Comparison of ENCODE assay signal across 29 cellular contexts in the genomic region with DNA sequence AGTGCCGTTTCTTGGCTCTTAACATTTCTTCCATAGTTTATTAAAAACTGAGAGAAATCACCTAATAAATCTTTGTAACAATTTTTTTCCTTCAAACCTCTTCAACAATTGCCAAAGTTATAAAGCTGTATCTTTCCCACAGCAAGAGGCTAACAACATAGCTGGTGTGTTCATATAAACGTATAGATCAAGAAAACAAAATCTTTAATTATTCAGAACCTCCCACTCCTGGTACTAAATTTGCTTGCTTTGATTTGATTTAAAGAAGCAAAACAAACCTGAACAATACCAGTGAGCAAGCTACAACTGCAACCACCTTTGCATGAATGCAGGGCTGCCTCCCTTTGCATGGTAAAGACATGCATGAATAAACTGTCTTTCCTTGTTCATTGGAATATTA.
"Had no signal": no experiment of that assay in that cellular context is flagged by ENCODE, and none has a peak within 500 bp of the region (broad histone marks: within the 10 kb centered on the region; RNA-seq: fewer than 3 reads in every experiment).

No MANE protein-coding gene starts in this region.

- DNase-seq: stimulated activated CD4-positive, alpha-beta T cell treated with anti-CD3 and anti-CD28 coated beads, Interleukin-2, amount 100 ng/mL, for 48 hours; stimulated activated CD4-positive, alpha-beta T cell treated with anti-CD3 and anti-CD28 coated beads, Interleukin-4, amount 100 ng/mL, for 1 hour; stimulated activated CD4-positive, alpha-beta T cell treated with anti-CD3 and anti-CD28 coated beads, Interleukin-4, amount 100 ng/mL, for 24 hours; stimulated activated CD4-positive, alpha-beta T cell treated with anti-CD3 and anti-CD28 coated beads, Interleukin-4, amount 100 ng/mL, for 4 hours; stimulated activated CD8-positive, alpha-beta memory T cell treated with anti-CD3 and anti-CD28 coated beads, Interleukin-4, amount 100 ng/mL, for 48 hours; stimulated activated naive B cell treated with anti-CD40 and anti-IgM and Interleukin-4, amounts not matched to agents 10 μg/mL and 1 μg/mL and 100 μg/mL, for 72 hours; stimulated activated naive CD4-positive, alpha-beta T cell; stimulated activated naive CD4-positive, alpha-beta T cell treated with Interleukin-2 at 50 U/mL for 16 hours; stimulated activated naive CD8-positive, alpha-beta T cell treated with anti-CD3 and anti-CD28 coated beads, Interleukin-15, amount 100 ng/mL, for 72 hours; stimulated activated naive CD8-positive, alpha-beta T cell treated with anti-CD3 and anti-CD28 coated beads, Interleukin-15, Interleukin-2, amounts not matched to agents 100 U/mL and 50 U/mL, for 24 hours; stomach; substantia nigra; testis; thyroid gland; tibial artery; transverse colon; trophoblast cell; upper lobe of left lung; upper lobe of right lung; uterus had no signal

- H3K36me3 ChIP-seq: stomach, suprapubic skin, thoracic aorta, thyroid gland, tibial artery, tibial nerve, transverse colon, upper lobe of left lung, upper lobe of right lung, uterus, vagina had no signal

- H3K9me3 Mint-ChIP-seq: stimulated activated effector memory CD8-positive, alpha-beta T cell treated with anti-CD3 and anti-CD28 coated beads, Interleukin-12 subunit alpha, Interleukin-12 subunit beta, amount 100 ng/mL, for 72 hours had no signal

- H3K4me1 ChIP-seq: suprapubic skin, testis, thyroid gland, tibial artery, transverse colon, uterus had no signal

- H3K4me1 Mint-ChIP-seq: stimulated activated memory B cell treated with anti-CD40 and anti-IgM and Interleukin-4, amounts not matched to agents 10 μg/mL and 1 μg/mL and 100 μg/mL, for 72 hours; stimulated activated naive B cell treated with anti-CD40 and anti-IgM and Interleukin-4, amounts not matched to agents 10 μg/mL and 1 μg/mL and 100 μg/mL, for 72 hours; stimulated activated naive CD8-positive, alpha-beta T cell treated with anti-CD3 and anti-CD28 coated beads, Interleukin-15, amount 100 ng/mL, for 72 hours had no signal

- H3K9me3 ChIP-seq: stomach, suprapubic skin, testis, thoracic aorta, thyroid gland, tibial artery, transverse colon, upper lobe of left lung, upper lobe of right lung, uterus, vagina had no signal

- H3K36me3 Mint-ChIP-seq: stimulated activated effector memory CD8-positive, alpha-beta T cell treated with anti-CD3 and anti-CD28 coated beads, Interleukin-12 subunit alpha, Interleukin-12 subunit beta, amount 100 ng/mL, for 72 hours; stimulated activated memory B cell treated with anti-CD40 and anti-IgM and Interleukin-4, amounts not matched to agents 10 μg/mL and 1 μg/mL and 100 μg/mL, for 72 hours; stimulated activated naive B cell treated with anti-CD40 and anti-IgM and Interleukin-4, amounts not matched to agents 10 μg/mL and 1 μg/mL and 100 μg/mL, for 72 hours had no signal

- H3K4me3 ChIP-seq: stomach, suprapubic skin, testis, thoracic aorta, thyroid gland, tibial artery, tibial nerve, transverse colon, upper lobe of left lung, upper lobe of right lung, uterus, vagina had no signal

- H3K4me3 Mint-ChIP-seq: stimulated activated effector memory CD8-positive, alpha-beta T cell treated with anti-CD3 and anti-CD28 coated beads, Interleukin-12 subunit alpha, Interleukin-12 subunit beta, amount 100 ng/mL, for 72 hours; stimulated activated memory B cell treated with anti-CD40 and anti-IgM and Interleukin-4, amounts not matched to agents 10 μg/mL and 1 μg/mL and 100 μg/mL, for 72 hours; stimulated activated naive B cell treated with anti-CD40 and anti-IgM and Interleukin-4, amounts not matched to agents 10 μg/mL and 1 μg/mL and 100 μg/mL, for 72 hours; stimulated activated naive CD8-positive, alpha-beta T cell treated with anti-CD3 and anti-CD28 coated beads, Interleukin-15, amount 100 ng/mL, for 72 hours; stimulated activated naive CD8-positive, alpha-beta T cell treated with anti-CD3 and anti-CD28 coated beads, Interleukin-15, Interleukin-2, amounts not matched to agents 100 ng/mL and 50 ng/mL, for 24 hours; type B pancreatic cell had no signal

- H3K27ac ChIP-seq: stomach, suprapubic skin, testis, thoracic aorta, thyroid gland, tibial artery, tibial nerve, transverse colon, upper lobe of left lung, upper lobe of right lung, uterus, vagina had no signal

- ATAC-seq: stimulated activated effector memory CD8-positive, alpha-beta T cell treated with anti-CD3 and anti-CD28 coated beads, Interleukin-12 subunit alpha, Interleukin-12 subunit beta, amount 100 ng/mL, for 72 hours; stimulated activated memory B cell treated with anti-CD40 and anti-IgM and Interleukin-4, amounts not matched to agents 10 μg/mL and 1 μg/mL and 100 μg/mL, for 72 hours; stimulated activated naive B cell treated with anti-CD40 and anti-IgM and Interleukin-4, amounts not matched to agents 10 μg/mL and 1 μg/mL and 100 μg/mL, for 72 hours; stimulated activated naive CD8-positive, alpha-beta T cell treated with anti-CD3 and anti-CD28 coated beads, Interleukin-15, amount 100 ng/mL, for 72 hours; stimulated activated naive CD8-positive, alpha-beta T cell treated with anti-CD3 and anti-CD28 coated beads, Interleukin-15, Interleukin-2, amounts not matched to agents 100 U/mL and 50 U/mL, for 24 hours; upper lobe of right lung had no signal

- H3K27me3 ChIP-seq: stomach, suprapubic skin, testis, thyroid gland, tibial artery, tibial nerve, transverse colon, upper lobe of left lung, upper lobe of right lung, uterus, vagina had no signal

- H3K27ac Mint-ChIP-seq: stimulated activated effector memory CD8-positive, alpha-beta T cell treated with anti-CD3 and anti-CD28 coated beads, Interleukin-12 subunit alpha, Interleukin-12 subunit beta, amount 100 ng/mL, for 72 hours; stimulated activated memory B cell treated with anti-CD40 and anti-IgM and Interleukin-4, amounts not matched to agents 10 μg/mL and 1 μg/mL and 100 μg/mL, for 72 hours; stimulated activated naive B cell treated with anti-CD40 and anti-IgM and Interleukin-4, amounts not matched to agents 10 μg/mL and 1 μg/mL and 100 μg/mL, for 72 hours; stimulated activated naive CD8-positive, alpha-beta T cell treated with anti-CD3 and anti-CD28 coated beads, Interleukin-15, amount 100 ng/mL, for 72 hours; stimulated activated naive CD8-positive, alpha-beta T cell treated with anti-CD3 and anti-CD28 coated beads, Interleukin-15, Interleukin-2, amounts not matched to agents 100 ng/mL and 50 ng/mL, for 24 hours; type B pancreatic cell had no signal

- H3K27me3 Mint-ChIP-seq: stimulated activated naive B cell treated with anti-CD40 and anti-IgM and Interleukin-4, amounts not matched to agents 10 μg/mL and 1 μg/mL and 100 μg/mL, for 72 hours; stimulated activated naive CD8-positive, alpha-beta T cell treated with anti-CD3 and anti-CD28 coated beads, Interleukin-15, amount 100 ng/mL, for 72 hours; stimulated activated naive CD8-positive, alpha-beta T cell treated with anti-CD3 and anti-CD28 coated beads, Interleukin-15, Interleukin-2, amounts not matched to agents 100 ng/mL and 50 ng/mL, for 24 hours; type B pancreatic cell had no signal

- FAIRE-seq: urothelium cell line had no signal
